In genomic region chr5:54959673-54960418, GRCh38 we compare ENCODE assay signal across 9 cellular contexts. TPM values are rescaled to one million over a fixed set of nuclear protein-coding genes. Genes with fewer than 3 reads are reported as not detected.
DNase-seq lines count a peak whose midpoint lies in the region; ATAC-seq and TF ChIP-seq lines count a peak whose summit lies in the region.
"Had no signal": no experiment of that assay in that cellular context is flagged by ENCODE, and none has a peak within 500 bp of the region (broad histone marks: within the 10 kb centered on the region; RNA-seq: fewer than 3 reads in every experiment).

No MANE protein-coding gene starts in this region.

- intact Hi-C loops in lower leg skin (cut with DNase I; ENCODE audit: low total_unique reads) (no loop called here), sciatic nerve (cut with DNase I) (no loop called here)

- H3K4me3 ChIP-seq in BLaER1 treated with 17β-estradiol and CSF1 and Interleukin-3, amounts not matched to agents 10 nM and 100 nM: peak overlapping the region in 2 of 10 experiments; percentile 0 to 6; a peak in 2 of 20 replicates
- H3K4me3 ChIP-seq in GM23248: no peak overlapping the region
- no peak overlapping the region for H3K4me3 ChIP-seq in SK-N-MC
- H3K4me3 ChIP-seq in lower leg skin (ENCODE audit: low read depth, poor library complexity, severe bottlenecking): no peak overlapping the region

- no peaks in the 10 kb centered on the region for H3K9me2 ChIP-seq in GM23248 (ENCODE audit: insufficient read depth)

- ATAC-seq in sciatic nerve (no peak), HG03280 (IDR thresholded peaks at IDR 0.05; ENCODE audit: unreplicated experiment) (no peak)

- no peak overlapping the region for H2AFZ ChIP-seq in GM23248

- H3F3A ChIP-seq in GM23248 (ENCODE audit: insufficient read depth): no peaks in the 10 kb centered on the region

- TF ChIP-seq POLR2A in lower leg skin (IDR thresholded peaks at IDR 0.05): no peak

- no peak for TF ChIP-seq CTCF in lower leg skin (IDR thresholded peaks at IDR 0.05)

- H3K9ac ChIP-seq in BLaER1 treated with 17β-estradiol and CSF1 and Interleukin-3, amounts not matched to agents 10 nM and 100 nM: peak overlapping the region in 2 of 11 experiments; percentile 41 to 42; a peak in 3 of 22 replicates
- H3K9ac ChIP-seq in GM23248 (no peak overlapping the region), SK-N-MC (ENCODE audit: insufficient read length) (no peak overlapping the region)

- DNase-seq in GM23248 (peak; percentile 22), SK-N-MC (ENCODE audit: low read depth, low spot score) (peak; percentile 6), iPS-NIHi7 (ENCODE audit: extremely low spot score) (peak; percentile 64), NCI-H1092 (lab: John Stamatoyannopoulos, UW) (no peak), lower leg skin (ENCODE audit: low spot score in 2 of 2) (no peak), sciatic nerve (ENCODE audit: low spot score) (no peak)

- peaks cover 0 to 84% (median 44%) of the 10 kb centered on the region in 10 experiments; a peak in 17 of 20 replicates for H3K4me1 ChIP-seq in BLaER1 treated with 17β-estradiol and CSF1 and Interleukin-3, amounts not matched to agents 10 nM and 100 nM
- no peaks in the 10 kb centered on the region for H3K4me1 ChIP-seq in GM23248 (ENCODE audit: insufficient read depth)

- peak overlapping the region in 4 of 11 experiments; percentile 42 to 76 (median 64); a peak in 9 of 22 replicates for H3K27ac ChIP-seq in BLaER1 treated with 17β-estradiol and CSF1 and Interleukin-3, amounts not matched to agents 10 nM and 100 nM
- no peak overlapping the region for H3K27ac ChIP-seq in GM23248
- H3K27ac ChIP-seq in SK-N-MC: no peak overlapping the region

- 0 out of 22 replicates have a peak, but pooled peaks cover 0 to 10% (median 0%) of the 10 kb centered on the region in 11 experiments for H3K36me3 ChIP-seq in BLaER1 treated with 17β-estradiol and CSF1 and Interleukin-3, amounts not matched to agents 10 nM and 100 nM
- H3K36me3 ChIP-seq in GM23248 (ENCODE audit: low read depth): no peaks in the 10 kb centered on the region
- H3K36me3 ChIP-seq in SK-N-MC (ENCODE audit: insufficient read depth, low read length): no peaks in the 10 kb centered on the region

- in situ Hi-C loops in GM23248 (cut with MboI): no loop called here

- H3K4me2 ChIP-seq in BLaER1 treated with 17β-estradiol and CSF1 and Interleukin-3, amounts not matched to agents 10 nM and 100 nM: peak overlapping the region in 10 of 11 experiments; percentile 1 to 88 (median 74); a peak in 18 of 22 replicates
- no peak overlapping the region for H3K4me2 ChIP-seq in GM23248 (ENCODE audit: unreplicated experiment)

- no peaks in the 10 kb centered on the region for H4K20me1 ChIP-seq in BLaER1 treated with 17β-estradiol and CSF1 and Interleukin-3, amounts not matched to agents 10 nM and 100 nM
- H4K20me1 ChIP-seq in GM23248 (ENCODE audit: insufficient read depth): no peaks in the 10 kb centered on the region

- no peaks in the 10 kb centered on the region for H3K27me3 ChIP-seq in BLaER1 treated with 17β-estradiol and CSF1 and Interleukin-3, amounts not matched to agents 10 nM and 100 nM
- no peaks in the 10 kb centered on the region for H3K27me3 ChIP-seq in GM23248 (replicated peaks; ENCODE audit: insufficient read depth)

- no peaks in the 10 kb centered on the region for H3K79me2 ChIP-seq in GM23248 (ENCODE audit: insufficient read depth)

- 67 to 73% methylated on average over 6 of the region's 6 CpGs for WGBS in GM23248 (ENCODE audit: low coverage in 1 of 2, low lambda C conversion rate in 2 of 2, missing lambda C conversion rate in 2 of 2), 2 experiments
- 69 to 77% methylated on average over 6 of the region's 6 CpGs for WGBS in lower leg skin, 2 donors

- H3K9me3 ChIP-seq in BLaER1 treated with 17β-estradiol and CSF1 and Interleukin-3, amounts not matched to agents 10 nM and 100 nM (replicated peaks in 1 of 11): peaks cover 19 to 65% (median 46%) of the 10 kb centered on the region in 11 experiments
- H3K9me3 ChIP-seq in GM23248 (ENCODE audit: low read depth): no peaks in the 10 kb centered on the region
- no peaks in the 10 kb centered on the region for H3K9me3 ChIP-seq in SK-N-MC (ENCODE audit: low read depth, low read length)

RNA-seq across cellular contexts. Expression of gene ESM1, which starts 25.5 kb away (rescaled TPM):
- total RNA-seq in GM23248 (2014; rRNA removed; shearing (Covaris generic)): 25.5 and 26.1 TPM in 2 replicates
- polyA plus RNA-seq in GM23248 (2016; fragmentation: Nextera tagmentation; extraction: Ambion mirVana): 11.8 and 12.2 TPM in 2 replicates
- total RNA-seq in lower leg skin (not detected), sciatic nerve (0.49 TPM)
- polyA plus RNA-seq: neural cell had no signal

Comparison
In these comparisons a context has a peak if more than half of its experiments do, and no peak if none do; other contexts are left out.
1. DNase-seq: peak in GM23248 (single experiment), SK-N-MC (single experiment) and iPS-NIHi7 (single experiment); none in NCI-H1092 (single experiment), lower leg skin (0 of 2) and sciatic nerve (single experiment).
2. RNA of gene ESM1, which starts 25.5 kb away (total RNA-seq): 25.5 to 26.1 TPM in GM23248; 0.49 TPM in sciatic nerve (single experiment) and not detected in lower leg skin; every median in the first group is over 10 times any median in the second.